1 cellular context compared by ENCODE assay signal in the genomic region with DNA sequence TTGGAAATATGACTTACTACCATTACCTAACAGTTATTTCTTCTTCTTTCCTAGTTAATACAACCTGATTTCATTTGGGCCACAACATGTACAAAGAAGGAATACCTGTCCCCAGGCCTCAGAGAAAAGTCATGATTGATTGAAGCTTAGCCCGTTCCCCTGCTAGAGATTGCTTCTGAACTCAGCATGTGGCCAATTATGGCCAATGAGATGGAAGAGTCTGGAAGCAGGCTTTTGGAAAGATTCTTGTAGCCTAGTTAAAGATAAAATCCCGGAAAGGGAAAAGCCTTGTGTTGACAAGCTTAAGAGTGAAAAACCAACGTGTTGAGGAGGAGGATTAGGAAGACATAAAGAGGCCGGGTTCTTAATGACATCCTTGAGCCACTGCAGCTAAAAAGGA.
TF ChIP-seq lines count a peak whose summit lies in the region.

No MANE protein-coding gene starts in this region.

TF ChIP-seq in K562, 482 proteins besides CTCF, POLR2A, EP300 and RAD21 (continued from another document):
- TF ChIP-seq POLR2G (IDR thresholded peaks at IDR 0.05; ENCODE audit: low read depth, low read length) = no peak
- no peak for TF ChIP-seq PBX2 (CRISPR knock-in tag; IDR thresholded peaks at IDR 0.05; ENCODE audit: low read depth)
- TF ChIP-seq PBX2 (tag; conservative IDR thresholded peaks at IDR 0.05; ENCODE audit: low read depth) = peak; percentile 47; the same call in 1 of the 2 replicates
